ENCODE assay signal across 19 cellular contexts in genomic region chr4:88729146-88729755, GRCh38.
"Had no signal": no experiment of that assay in that cellular context is flagged by ENCODE, and none has a peak within 500 bp of the region (broad histone marks: within the 10 kb centered on the region; RNA-seq: fewer than 3 reads in every experiment).

No MANE protein-coding gene starts in this region.

- H3K27ac ChIP-seq: body of pancreas, foreskin keratinocyte, neural progenitor cell, tibial artery had no signal

- H3K36me3 ChIP-seq: neural progenitor cell, uterus had no signal

- H3K9ac ChIP-seq: neural progenitor cell had no signal

- H3K9me3 ChIP-seq: body of pancreas, tibial artery, uterus had no signal

- H3K27me3 ChIP-seq: body of pancreas, foreskin keratinocyte, neural progenitor cell, tibial artery, uterus had no signal

- H2AFZ ChIP-seq: neural progenitor cell had no signal

- H3K4me1 ChIP-seq: foreskin keratinocyte, uterus had no signal

- DNase-seq: activated CD4-positive, alpha-beta memory T cell treated with anti-CD3 and anti-CD28 coated beads, Interleukin-2, amount 10 ng/mL, durations not matched to agents 7 days and 5 days; activated CD4-positive, alpha-beta T cell treated with anti-CD3 and anti-CD28 coated beads for 36 hours; activated gamma-delta T cell; activated naive CD8-positive, alpha-beta T cell treated with anti-CD3 and anti-CD28 coated beads for 36 hours; activated T-cell treated with anti-CD3 and anti-CD28 coated beads, Interleukin-2, amount 50 U/mL, for 24 hours; amygdala; body of pancreas; cortex of kidney; effector memory CD4-positive, alpha-beta T cell; foreskin keratinocyte; head of caudate nucleus; naive B cell; stimulated activated CD4-positive, alpha-beta T cell treated with anti-CD3 and anti-CD28 coated beads, Interleukin-15, amount 100 ng/mL, for 24 hours; stimulated activated CD4-positive, alpha-beta T cell treated with anti-CD3 and anti-CD28 coated beads, Interleukin-4, amount 100 ng/mL, for 1 hour; stimulated activated naive B cell treated with anti-CD40 and anti-IgM and Interleukin-4, amounts not matched to agents 10 μg/mL and 1 μg/mL and 100 μg/mL, for 72 hours; tibial artery; uterus had no signal

- H3K4me2 ChIP-seq: neural progenitor cell had no signal

- ATAC-seq: activated CD4-positive, alpha-beta T cell treated with anti-CD3 and anti-CD28 coated beads for 36 hours; body of pancreas; foreskin keratinocyte; stimulated activated naive B cell treated with anti-CD40 and anti-IgM and Interleukin-4, amounts not matched to agents 10 μg/mL and 1 μg/mL and 100 μg/mL, for 72 hours had no signal

- H3K4me3 ChIP-seq: body of pancreas, lung, neural progenitor cell, tibial artery, uterus had no signal
